In genomic region chr7:2554654-2555053, GRCh38 we compare ENCODE assay signal across 8 cellular contexts. TPM values are rescaled to one million over a fixed set of nuclear protein-coding genes. Genes with fewer than 3 reads are reported as not detected.
DNase-seq lines count a peak whose midpoint lies in the region; ATAC-seq and TF ChIP-seq lines count a peak whose summit lies in the region.

No MANE protein-coding gene starts in this region.

- peak overlapping the region; percentile 81 for H3K4me3 Mint-ChIP-seq in osteocyte (ENCODE audit: unreplicated experiment)

- no peaks in the 10 kb centered on the region for H3K9me2 ChIP-seq in OCI-LY1 (ENCODE audit: low read depth, low read length)

- ATAC-seq in HG03378 (IDR thresholded peaks at IDR 0.05; ENCODE audit: unreplicated experiment), result no peak

- no peaks in the 10 kb centered on the region for H3K9me3 ChIP-seq in OCI-LY1 (ENCODE audit: low read length)

- no peak overlapping the region for H2AFZ ChIP-seq in OCI-LY1 (ENCODE audit: low read length)

- peaks cover 26% of the 10 kb centered on the region for H3K4me1 ChIP-seq in OCI-LY1 (ENCODE audit: insufficient read depth, low read length, severe bottlenecking)

- peak overlapping the region; percentile 87 for H3K4me3 ChIP-seq in OCI-LY1 (ENCODE audit: low read depth, low read length, poor library complexity, severe bottlenecking)
- H3K4me3 ChIP-seq in epithelial cell of esophagus (ENCODE audit: low read length), result peak overlapping the region; percentile 73

- H3K9ac ChIP-seq in OCI-LY1 (ENCODE audit: low read length), result peak overlapping the region; percentile 65

- no peaks in the 10 kb centered on the region for H3K79me2 ChIP-seq in OCI-LY1 (ENCODE audit: insufficient read depth, low read length)

- peak overlapping the region; percentile 97 for H3K4me2 ChIP-seq in OCI-LY1 (ENCODE audit: low read length)

- no peaks in the 10 kb centered on the region for H3K9me3 Mint-ChIP-seq in osteocyte (ENCODE audit: unreplicated experiment)

- peaks cover 22% of the 10 kb centered on the region for H3K4me1 Mint-ChIP-seq in osteocyte (ENCODE audit: unreplicated experiment)

- H3K36me3 ChIP-seq in OCI-LY1 (ENCODE audit: insufficient read depth, low read length), result peaks cover 12% of the 10 kb centered on the region

- H3K27ac Mint-ChIP-seq in osteocyte (ENCODE audit: unreplicated experiment), result peak overlapping the region; percentile 61

- H3F3A ChIP-seq in OCI-LY1 (ENCODE audit: insufficient read depth, low read length), result no peaks in the 10 kb centered on the region

- H3K36me3 Mint-ChIP-seq in osteocyte (ENCODE audit: unreplicated experiment), result peaks cover 6% of the 10 kb centered on the region

- H3K27ac ChIP-seq in OCI-LY1 (ENCODE audit: low read depth, low read length, poor library complexity, severe bottlenecking), result peak overlapping the region; percentile 44

- POLR2A ChIA-PET in GM10248 (lab: Yijun Ruan, JAX), result interaction anchor here (0.6 kb wide), 1 partner anchor 265 kb away, joined by 6 read pairs; no protein-coding TSS in a partner anchor

- no peaks in the 10 kb centered on the region for H4K20me1 ChIP-seq in OCI-LY1 (ENCODE audit: insufficient read depth, low read length)

- CTCF ChIA-PET in GM10248 (lab: Yijun Ruan, JAX), result interaction anchor here (1.1 kb wide), 1 partner anchor 12 kb away, joined by 3 read pairs; no protein-coding TSS in a partner anchor

- no peaks in the 10 kb centered on the region for H3K27me3 Mint-ChIP-seq in osteocyte (ENCODE audit: unreplicated experiment)

- no peaks in the 10 kb centered on the region for H3K27me3 ChIP-seq in OCI-LY1 (ENCODE audit: insufficient read depth, low read length)

- no peak for TF ChIP-seq CTCF in GM10248 (IDR thresholded peaks at IDR 0.05; ENCODE audit: control extremely low read depth, extremely low read depth, low read depth, missing control alignments)
- no peak for TF ChIP-seq CTCF in OCI-LY1 (IDR thresholded peaks at IDR 0.05; ENCODE audit: low read length)
- no peak for TF ChIP-seq CTCF in epithelial cell of esophagus (IDR thresholded peaks at IDR 0.05; ENCODE audit: insufficient read depth, low read depth, low read length, missing control alignments)
- TF ChIP-seq CTCF in osteocyte (IDR thresholded peaks at IDR 0.05), result no peak

- DNase-seq in GM10248 (ENCODE audit: extremely low spot score) (peak; percentile 34), epithelial cell of esophagus (ENCODE audit: low read depth) (no peak), osteocyte (ENCODE audit: extremely low spot score, unreplicated experiment) (no peak), EL (no peak), putamen (ENCODE audit: low spot score) (no peak), NCI-H526 (lab: John Stamatoyannopoulos, UW) (no peak)

RNA-seq across cellular contexts. Expression of gene BRAT1, which starts 0.7 kb away (rescaled TPM):
- 27.8 and 29.4 TPM in 2 replicates for total RNA-seq in osteocyte

RNA-seq across cellular contexts. Expression of gene IQCE, which starts 4.1 kb away (rescaled TPM):
- total RNA-seq in osteocyte, result 17.0 and 22.1 TPM in 2 replicates

RNA-seq across cellular contexts. Expression of gene LFNG, which starts 35.1 kb away (rescaled TPM):
- total RNA-seq in osteocyte, result 20.8 and 23.3 TPM in 2 replicates
